In the genomic region with DNA sequence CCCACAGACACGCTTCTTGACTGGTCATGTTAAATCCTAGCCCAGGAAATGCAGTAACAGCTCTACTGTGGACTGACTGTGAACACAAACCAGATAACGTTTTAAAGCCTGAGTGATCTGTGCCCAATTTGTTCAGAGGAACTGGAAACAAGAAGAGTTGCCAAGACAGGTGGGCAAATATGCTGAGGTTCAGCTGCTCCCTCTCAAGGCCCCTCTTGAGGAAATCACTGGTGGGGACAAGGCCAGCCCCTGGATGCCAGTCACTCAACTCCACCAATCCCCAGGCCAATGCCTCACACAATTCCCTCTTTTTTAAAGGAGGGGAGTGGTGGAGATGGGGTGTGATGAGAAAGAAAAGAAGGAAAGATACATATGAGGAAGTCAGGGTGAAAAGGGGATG, we compare ENCODE assay signal across 28 cellular contexts.
"Had no signal": no experiment of that assay in that cellular context is flagged by ENCODE, and none has a peak within 500 bp of the region (broad histone marks: within the 10 kb centered on the region; RNA-seq: fewer than 3 reads in every experiment).

No MANE protein-coding gene starts in this region.

- DNase-seq: stimulated activated CD4-positive, alpha-beta T cell treated with anti-CD3 and anti-CD28 coated beads, Interleukin-2, amount 100 ng/mL, for 48 hours; stimulated activated CD4-positive, alpha-beta T cell treated with anti-CD3 and anti-CD28 coated beads, Interleukin-4, amount 100 ng/mL, for 1 hour; stimulated activated CD4-positive, alpha-beta T cell treated with anti-CD3 and anti-CD28 coated beads, Interleukin-4, amount 100 ng/mL, for 24 hours; stimulated activated CD4-positive, alpha-beta T cell treated with anti-CD3 and anti-CD28 coated beads, Interleukin-4, amount 100 ng/mL, for 4 hours; stimulated activated CD8-positive, alpha-beta memory T cell treated with anti-CD3 and anti-CD28 coated beads, Interleukin-4, amount 100 ng/mL, for 48 hours; stimulated activated naive CD4-positive, alpha-beta T cell; stimulated activated naive CD4-positive, alpha-beta T cell treated with Interleukin-2 at 50 U/mL for 16 hours; stimulated activated naive CD8-positive, alpha-beta T cell treated with anti-CD3 and anti-CD28 coated beads, Interleukin-15, amount 100 ng/mL, for 72 hours; stimulated activated naive CD8-positive, alpha-beta T cell treated with anti-CD3 and anti-CD28 coated beads, Interleukin-15, Interleukin-2, amounts not matched to agents 100 U/mL and 50 U/mL, for 24 hours; stomach; substantia nigra; testis; thyroid gland; tibial artery; transverse colon; trophoblast cell; upper lobe of left lung; upper lobe of right lung; uterus had no signal

- ATAC-seq: stimulated activated effector memory CD8-positive, alpha-beta T cell treated with anti-CD3 and anti-CD28 coated beads, Interleukin-12 subunit alpha, Interleukin-12 subunit beta, amount 100 ng/mL, for 72 hours; stimulated activated memory B cell treated with anti-CD40 and anti-IgM and Interleukin-4, amounts not matched to agents 10 μg/mL and 1 μg/mL and 100 μg/mL, for 72 hours; stimulated activated naive CD8-positive, alpha-beta T cell treated with anti-CD3 and anti-CD28 coated beads, Interleukin-15, amount 100 ng/mL, for 72 hours; stimulated activated naive CD8-positive, alpha-beta T cell treated with anti-CD3 and anti-CD28 coated beads, Interleukin-15, Interleukin-2, amounts not matched to agents 100 U/mL and 50 U/mL, for 24 hours; upper lobe of right lung had no signal

- H3K36me3 Mint-ChIP-seq: stimulated activated effector memory CD8-positive, alpha-beta T cell treated with anti-CD3 and anti-CD28 coated beads, Interleukin-12 subunit alpha, Interleukin-12 subunit beta, amount 100 ng/mL, for 72 hours; stimulated activated memory B cell treated with anti-CD40 and anti-IgM and Interleukin-4, amounts not matched to agents 10 μg/mL and 1 μg/mL and 100 μg/mL, for 72 hours; type B pancreatic cell had no signal

- H3K4me1 Mint-ChIP-seq: stimulated activated effector memory CD8-positive, alpha-beta T cell treated with anti-CD3 and anti-CD28 coated beads, Interleukin-12 subunit alpha, Interleukin-12 subunit beta, amount 100 ng/mL, for 72 hours; stimulated activated memory B cell treated with anti-CD40 and anti-IgM and Interleukin-4, amounts not matched to agents 10 μg/mL and 1 μg/mL and 100 μg/mL, for 72 hours; stimulated activated naive CD8-positive, alpha-beta T cell treated with anti-CD3 and anti-CD28 coated beads, Interleukin-15, amount 100 ng/mL, for 72 hours had no signal

- H3K27me3 ChIP-seq: stomach, suprapubic skin, testis, thyroid gland, tibial artery, tibial nerve, transverse colon, upper lobe of left lung, upper lobe of right lung, uterus, vagina had no signal

- H3K4me3 Mint-ChIP-seq: stimulated activated effector memory CD8-positive, alpha-beta T cell treated with anti-CD3 and anti-CD28 coated beads, Interleukin-12 subunit alpha, Interleukin-12 subunit beta, amount 100 ng/mL, for 72 hours; stimulated activated memory B cell treated with anti-CD40 and anti-IgM and Interleukin-4, amounts not matched to agents 10 μg/mL and 1 μg/mL and 100 μg/mL, for 72 hours; stimulated activated naive CD8-positive, alpha-beta T cell treated with anti-CD3 and anti-CD28 coated beads, Interleukin-15, amount 100 ng/mL, for 72 hours; stimulated activated naive CD8-positive, alpha-beta T cell treated with anti-CD3 and anti-CD28 coated beads, Interleukin-15, Interleukin-2, amounts not matched to agents 100 ng/mL and 50 ng/mL, for 24 hours; type B pancreatic cell had no signal

- FAIRE-seq: urothelium cell line had no signal

- H3K27ac ChIP-seq: stomach, suprapubic skin, testis, thoracic aorta, thyroid gland, tibial artery, tibial nerve, transverse colon, upper lobe of left lung, upper lobe of right lung, uterus, vagina had no signal

- H3K27ac Mint-ChIP-seq: stimulated activated effector memory CD8-positive, alpha-beta T cell treated with anti-CD3 and anti-CD28 coated beads, Interleukin-12 subunit alpha, Interleukin-12 subunit beta, amount 100 ng/mL, for 72 hours; stimulated activated memory B cell treated with anti-CD40 and anti-IgM and Interleukin-4, amounts not matched to agents 10 μg/mL and 1 μg/mL and 100 μg/mL, for 72 hours; stimulated activated naive CD8-positive, alpha-beta T cell treated with anti-CD3 and anti-CD28 coated beads, Interleukin-15, amount 100 ng/mL, for 72 hours; stimulated activated naive CD8-positive, alpha-beta T cell treated with anti-CD3 and anti-CD28 coated beads, Interleukin-15, Interleukin-2, amounts not matched to agents 100 ng/mL and 50 ng/mL, for 24 hours; type B pancreatic cell had no signal

- H3K36me3 ChIP-seq: stomach, suprapubic skin, thoracic aorta, thyroid gland, tibial artery, tibial nerve, transverse colon, upper lobe of left lung, upper lobe of right lung, uterus, vagina had no signal

- H3K4me1 ChIP-seq: stomach, suprapubic skin, testis, thyroid gland, tibial artery, transverse colon, upper lobe of left lung, upper lobe of right lung, uterus, vagina had no signal

- H3K9me3 ChIP-seq: stomach, suprapubic skin, testis, thoracic aorta, thyroid gland, tibial artery, tibial nerve, transverse colon, upper lobe of left lung, upper lobe of right lung, uterus, vagina had no signal

- H3K9me3 Mint-ChIP-seq: stimulated activated effector memory CD8-positive, alpha-beta T cell treated with anti-CD3 and anti-CD28 coated beads, Interleukin-12 subunit alpha, Interleukin-12 subunit beta, amount 100 ng/mL, for 72 hours; stimulated activated memory B cell treated with anti-CD40 and anti-IgM and Interleukin-4, amounts not matched to agents 10 μg/mL and 1 μg/mL and 100 μg/mL, for 72 hours; stimulated activated naive CD8-positive, alpha-beta T cell treated with anti-CD3 and anti-CD28 coated beads, Interleukin-15, amount 100 ng/mL, for 72 hours; stimulated activated naive CD8-positive, alpha-beta T cell treated with anti-CD3 and anti-CD28 coated beads, Interleukin-15, Interleukin-2, amounts not matched to agents 100 ng/mL and 50 ng/mL, for 24 hours; type B pancreatic cell had no signal

- H3K4me3 ChIP-seq: stomach, suprapubic skin, testis, thoracic aorta, thyroid gland, tibial artery, tibial nerve, transverse colon, upper lobe of left lung, upper lobe of right lung, uterus, vagina had no signal
